In genomic region chrX:53224860-53225797, GRCh38 we compare ENCODE assay signal across 8 cellular contexts.
DNase-seq lines count a peak whose midpoint lies in the region; ATAC-seq, FAIRE-seq and TF ChIP-seq lines count a peak whose summit lies in the region.

Gene KDM5C, minus strand, starts transcription at chrX:53225207. Its CDS starts 318 bp downstream, at chrX:53224889.

- no peaks in the 10 kb centered on the region for H3K27me3 ChIP-seq in layer of hippocampus (ENCODE audit: control insufficient read depth, insufficient read depth, low read length)

- H3K4me3 ChIP-seq in AG10803 (ENCODE audit: low read length) = peak within 1 kb of the TSS; percentile 77

- peak; percentile 94 for TF ChIP-seq POLR2A in GM19099 (IDR thresholded peaks at IDR 0.05; ENCODE audit: extremely low read depth, insufficient read length, low read depth)

- DNase-seq in AG10803 (ENCODE audit: low read depth) (peak; percentile 88), NCI-H524 treated with DMSO at 0.1 percent for 48 hours (lab: John Stamatoyannopoulos, UW) (peak; percentile 58)
- peak; percentile 88 to 93 for DNase-seq in activated CD4-positive, alpha-beta T cell treated with anti-CD3 and anti-CD28 coated beads for 4 hours
- peak; percentile 69 to 91 for DNase-seq in stimulated activated CD4-positive, alpha-beta T cell treated with anti-CD3 and anti-CD28 coated beads, Interleukin-1b, Interleukin-23, amount 100 ng/mL, for 4 hours (ENCODE audit: low read depth in 2 of 2)

- peak; percentile 47 for FAIRE-seq in colon (lab: Jason Lieb, UNC)

- ATAC-seq in HG03439 (IDR thresholded peaks at IDR 0.05; ENCODE audit: unreplicated experiment) = peak; percentile 85

- H3K27ac ChIP-seq in layer of hippocampus (ENCODE audit: low read depth, low read length) = peak within 1 kb of the TSS; percentile 88

- TF ChIP-seq CTCF in AG10803 (conservative IDR thresholded peaks at IDR 0.05; ENCODE audit: low read length) = no peak

Comparison
In these comparisons a context has a peak if more than half of its experiments do, and no peak if none do; other contexts are left out.
1. Peak in every context shown above with its lines: DNase-seq, ATAC-seq, H3K4me3 ChIP-seq and H3K27ac ChIP-seq.